In the genomic region with DNA sequence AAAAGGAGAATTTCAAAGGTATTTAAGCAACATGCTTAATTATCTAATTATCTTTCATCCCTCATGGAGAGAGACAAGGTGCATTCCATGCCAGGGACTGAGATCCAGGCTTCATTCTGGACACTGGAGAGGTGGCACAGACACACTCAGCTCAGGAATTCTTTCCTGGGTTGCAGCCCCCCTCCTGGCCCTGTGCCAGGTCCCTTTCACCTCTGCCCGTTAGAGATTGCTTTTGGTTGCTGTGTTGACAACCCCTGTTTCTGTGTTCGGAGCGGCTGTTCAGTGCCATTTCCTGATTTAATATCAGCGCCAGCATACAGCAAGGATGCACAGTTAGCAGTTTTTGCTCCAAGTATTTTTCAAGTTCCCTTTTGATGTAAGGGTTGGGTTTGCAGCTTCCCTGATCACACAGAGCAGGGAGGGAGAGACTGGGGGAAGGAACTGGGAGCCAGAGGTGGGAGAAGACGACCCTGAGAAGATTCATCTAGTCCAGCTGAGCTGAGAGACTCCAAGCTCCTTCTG, we compare ENCODE assay signal across 28 cellular contexts. TPM values are rescaled to one million over a fixed set of nuclear protein-coding genes. Genes with fewer than 3 reads are reported as not detected.
"Had no signal": no experiment of that assay in that cellular context is flagged by ENCODE, and none has a peak within 500 bp of the region (broad histone marks: within the 10 kb centered on the region; RNA-seq: fewer than 3 reads in every experiment).

No MANE protein-coding gene starts in this region.

- DNase-seq: activated CD4-positive, alpha-beta memory T cell treated with anti-CD3 and anti-CD28 coated beads for 36 hours; activated CD4-positive, alpha-beta T cell treated with anti-CD3 and anti-CD28 coated beads, Interleukin-2, amount 10 ng/mL, durations not matched to agents 7 days and 5 days; activated CD4-positive, CD25-positive, alpha-beta regulatory T cell; activated gamma-delta T cell; activated naive CD4-positive, alpha-beta T cell treated with anti-CD3 and anti-CD28 coated beads, Interleukin-2, amount 10 ng/mL, durations not matched to agents 7 days and 5 days; activated naive CD8-positive, alpha-beta T cell treated with anti-CD3 and anti-CD28 coated beads for 36 hours; activated T-cell treated with anti-CD3 and anti-CD28 coated beads for 4 hours; activated T-cell treated with anti-CD3 and anti-CD28 coated beads, Interleukin-2, amount 50 U/mL, for 48 hours; brain microvascular endothelial cell; KBM-7; NCI-H1048; NCI-H1417 treated with DMSO at 0.1 percent for 48 hours; NCI-H1694; NCI-H2029; NCI-H345; NCI-H510A; NCI-H526 treated with DMSO at 0.1 percent for 48 hours; NCI-H82; OCI-M1; Peyer's patch; SIG-M5; T-cell; T-helper 2 cell; T1000 had no signal

- H3K36me3 ChIP-seq: brain microvascular endothelial cell, cardiac muscle cell, Peyer's patch had no signal

- H3K27ac ChIP-seq: brain microvascular endothelial cell, cardiac muscle cell, Peyer's patch, RWPE1 had no signal

- H3K4me3 ChIP-seq: cardiac muscle cell, Peyer's patch had no signal

- FAIRE-seq: TTC549 had no signal

- ATAC-seq: activated T-helper 17 cell treated with anti-CD3 and anti-CD28 coated beads, Interleukin-2, amount 50 U/mL, for 72 hours; T-cell had no signal

- H3K9me3 ChIP-seq: Peyer's patch had no signal

- H3K4me1 ChIP-seq: Peyer's patch had no signal

RNA-seq across cellular contexts. Expression of a gene that starts 8.5 kb away (rescaled TPM):
- total RNA-seq: activated CD4-positive, alpha-beta memory T cell treated with anti-CD3 and anti-CD28 coated beads for 36 hours; activated CD4-positive, alpha-beta T cell treated with anti-CD3 and anti-CD28 coated beads, Interleukin-2, amount 10 ng/mL, durations not matched to agents 7 days and 5 days; activated naive CD8-positive, alpha-beta T cell treated with anti-CD3 and anti-CD28 coated beads for 36 hours; activated T-helper 17 cell treated with anti-CD3 and anti-CD28 coated beads, Interleukin-2, amount 50 U/mL, for 72 hours had no signal
